Comparison of ENCODE assay signal across 14 cellular contexts in the genomic region with DNA sequence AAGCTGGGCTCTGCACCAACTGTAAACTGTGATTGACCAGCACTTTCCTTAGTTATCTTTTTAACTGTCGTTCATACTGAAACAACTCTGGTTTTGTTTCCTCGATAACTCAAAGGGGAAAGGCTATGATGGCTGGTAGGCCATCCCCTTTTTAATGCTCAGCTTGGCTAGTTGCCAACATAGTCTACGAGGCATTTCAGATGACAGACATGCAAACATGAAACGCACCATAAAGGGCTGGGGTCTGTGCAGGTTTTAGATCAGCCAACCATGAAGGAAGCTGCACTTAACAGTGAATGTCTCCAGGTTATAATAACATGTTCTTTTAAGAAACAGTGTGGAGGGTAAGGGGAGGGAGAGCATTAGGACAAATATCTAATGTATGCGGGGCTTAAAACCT.
A peak's percentile ranks its signal among the peaks of the same experiment; 100 is the strongest.
DNase-seq lines count a peak whose midpoint lies in the region; ATAC-seq and TF ChIP-seq lines count a peak whose summit lies in the region.
"Had no signal": no experiment of that assay in that cellular context is flagged by ENCODE, and none has a peak within 500 bp of the region (broad histone marks: within the 10 kb centered on the region; RNA-seq: fewer than 3 reads in every experiment).

No MANE protein-coding gene starts in this region.

- 45% methylated on average over 5 of the region's 5 CpGs for WGBS in SK-N-SH (ENCODE audit: low lambda C conversion rate)
- WGBS in testis, 2 donors = 46 to 63% methylated on average over 5 of the region's 5 CpGs
- WGBS in sigmoid colon, 2 donors = 39 to 72% methylated on average over 5 of the region's 5 CpGs

- H3K36me3 ChIP-seq in SK-N-SH (replicated peaks in 1 of 2; ENCODE audit: control insufficient read depth in 1 of 2, insufficient read depth in 2 of 2, low read length in 1 of 2) = no peaks in the 10 kb centered on the region
- no peaks in the 10 kb centered on the region for H3K36me3 ChIP-seq in testis (ENCODE audit: low read depth, missing control alignments)
- no peaks in the 10 kb centered on the region for H3K36me3 ChIP-seq in sigmoid colon
- H3K36me3 ChIP-seq: upper lobe of left lung had no signal

- H4K20me1 ChIP-seq in SK-N-SH (ENCODE audit: insufficient read depth) = no peaks in the 10 kb centered on the region

- DNase-seq in SK-N-SH (peak; percentile 50), NCI-H510A (lab: John Stamatoyannopoulos, UW) (peak; percentile 67), testis (peak; percentile 62), sigmoid colon (no peak), dermis blood vessel endothelial cell (no peak)
- DNase-seq in natural killer cell treated with Interleukin-12 subunit alpha and Interleukin-12 subunit beta and Interleukin-15 and Interleukin-18, amount 100 ng/mL, for 72 hours (ENCODE audit: low spot score) = no peak
- DNase-seq: activated CD4-positive, CD25-positive, alpha-beta regulatory T cell treated with anti-CD3 and anti-CD28 coated beads, Interleukin-2, amount 50 U/mL, for 72 hours; effector CD4-positive, alpha-beta T cell; natural killer cell; upper lobe of left lung had no signal

- ATAC-seq in SK-N-SH treated with all-trans-retinoic acid at 6 μM for 48 hours (no peak), HG03354 (IDR thresholded peaks at IDR 0.05; ENCODE audit: poor library complexity, severe bottlenecking, unreplicated experiment) (peak; percentile 62)
- ATAC-seq in natural killer cell treated with Interleukin-12 subunit alpha and Interleukin-12 subunit beta and Interleukin-15 and Interleukin-18, amount 100 ng/mL, for 72 hours = no peak
- ATAC-seq: A549, natural killer cell had no signal

- H3K27ac Mint-ChIP-seq in natural killer cell treated with Interleukin-12 subunit alpha and Interleukin-12 subunit beta and Interleukin-15 and Interleukin-18, amount 100 ng/mL, for 72 hours = no peak overlapping the region
- H3K27ac Mint-ChIP-seq: activated naive CD8-positive, alpha-beta T cell; natural killer cell had no signal

- H3F3A ChIP-seq in SK-N-SH (replicated peaks; ENCODE audit: insufficient read depth) = no peaks in the 10 kb centered on the region

- peaks cover 12 to 14% of the 10 kb centered on the region in 2 donors for H3K27me3 Mint-ChIP-seq in natural killer cell treated with Interleukin-12 subunit alpha and Interleukin-12 subunit beta and Interleukin-15 and Interleukin-18, amount 100 ng/mL, for 72 hours

- H3K4me1 Mint-ChIP-seq in natural killer cell treated with Interleukin-12 subunit alpha and Interleukin-12 subunit beta and Interleukin-15 and Interleukin-18, amount 100 ng/mL, for 72 hours (ENCODE audit: low read depth in 2 of 2) = no peaks in the 10 kb centered on the region
- H3K4me1 Mint-ChIP-seq: natural killer cell had no signal

- H3K9me3 ChIP-seq in SK-N-SH = no peaks in the 10 kb centered on the region
- H3K9me3 ChIP-seq in testis = no peaks in the 10 kb centered on the region
- H3K9me3 ChIP-seq in sigmoid colon = no peaks in the 10 kb centered on the region
- H3K9me3 ChIP-seq: A549, upper lobe of left lung had no signal

- H3K27me3 ChIP-seq in SK-N-SH (ENCODE audit: insufficient read depth) = no peaks in the 10 kb centered on the region
- no peaks in the 10 kb centered on the region for H3K27me3 ChIP-seq in testis
- H3K27me3 ChIP-seq in sigmoid colon = no peaks in the 10 kb centered on the region
- H3K27me3 ChIP-seq: upper lobe of left lung had no signal

- no peaks in the 10 kb centered on the region for H3K79me2 ChIP-seq in SK-N-SH (ENCODE audit: insufficient read depth)

- TF ChIP-seq EP300 in SK-N-SH (IDR thresholded peaks at IDR 0.05; ENCODE audit: borderline replicate concordance in 1 of 2, low read depth in 1 of 2, low read length in 1 of 2) (no peak), sigmoid colon (IDR thresholded peaks at IDR 0.05) (no peak)

- CTCF ChIA-PET in SK-N-SH (lab: Yijun Ruan, JAX) = no interaction called here

- peaks cover 0 to 30% of the 10 kb centered on the region in 2 experiments; a peak in 2 of 4 replicates for H3K4me1 ChIP-seq in SK-N-SH (ENCODE audit: control insufficient read depth in 1 of 2, insufficient read depth in 2 of 2, low read depth in 1 of 2, low read length in 1 of 2)
- peaks cover 2% of the 10 kb centered on the region for H3K4me1 ChIP-seq in testis
- H3K4me1 ChIP-seq in sigmoid colon = peaks cover 0 to 6% (median 0%) of the 10 kb centered on the region in 4 donors
- H3K4me1 ChIP-seq: A549, upper lobe of left lung had no signal

- TF ChIP-seq RAD21 in SK-N-SH (IDR thresholded peaks at IDR 0.05; ENCODE audit: low read length) = no peak

- TF ChIP-seq POLR2A in testis (IDR thresholded peaks at IDR 0.05) (no peak), sigmoid colon (IDR thresholded peaks at IDR 0.05) (no peak)

- no peaks in the 10 kb centered on the region for H3K9me2 ChIP-seq in SK-N-SH

- H3K4me3 Mint-ChIP-seq in natural killer cell treated with Interleukin-12 subunit alpha and Interleukin-12 subunit beta and Interleukin-15 and Interleukin-18, amount 100 ng/mL, for 72 hours = no peak overlapping the region
- H3K4me3 Mint-ChIP-seq: activated naive CD8-positive, alpha-beta T cell; natural killer cell had no signal

- H3K4me2 ChIP-seq in SK-N-SH = no peak overlapping the region
- H3K4me2 ChIP-seq: A549 had no signal

- intact Hi-C loops in testis (cut with DNase I; ENCODE audit: low total_unique reads) = no loop called here
- intact Hi-C loops in sigmoid colon (cut with DNase I) = no loop called here

- no peak overlapping the region for H3K4me3 ChIP-seq in SK-N-SH (ENCODE audit: low read depth in 2 of 2, low read length in 1 of 2)
- no peak overlapping the region for H3K4me3 ChIP-seq in testis
- no peak overlapping the region for H3K4me3 ChIP-seq in sigmoid colon
- H3K4me3 ChIP-seq: A549, upper lobe of left lung had no signal

- peaks cover 4% of the 10 kb centered on the region for H3K9me3 Mint-ChIP-seq in natural killer cell treated with Interleukin-12 subunit alpha and Interleukin-12 subunit beta and Interleukin-15 and Interleukin-18, amount 100 ng/mL, for 72 hours

- peaks cover 4% of the 10 kb centered on the region for H3K36me3 Mint-ChIP-seq in natural killer cell treated with Interleukin-12 subunit alpha and Interleukin-12 subunit beta and Interleukin-15 and Interleukin-18, amount 100 ng/mL, for 72 hours
- H3K36me3 Mint-ChIP-seq: natural killer cell had no signal

- H3K9ac ChIP-seq in SK-N-SH = no peak overlapping the region

- TF ChIP-seq CTCF in SK-N-SH (IDR thresholded peaks at IDR 0.05) (no peak), testis (IDR thresholded peaks at IDR 0.05) (no peak), sigmoid colon (IDR thresholded peaks at IDR 0.05) (no peak)

- peak overlapping the region in 1 of 2 experiments; percentile 100; a peak in 2 of 4 replicates for H3K27ac ChIP-seq in SK-N-SH (ENCODE audit: low read depth in 2 of 2, low read length in 1 of 2)
- no peak overlapping the region for H3K27ac ChIP-seq in testis
- no peak overlapping the region for H3K27ac ChIP-seq in sigmoid colon
- H3K27ac ChIP-seq: A549, upper lobe of left lung had no signal

- POLR2A ChIA-PET in SK-N-SH (lab: Yijun Ruan, JAX) = interaction anchor here (0.8 to 1.1 kb wide), 2 partner anchors 119 to 406 kb away, joined by 4 to 6 read pairs; no protein-coding TSS in a partner anchor

- H2AFZ ChIP-seq in SK-N-SH (ENCODE audit: low read depth) = no peak overlapping the region

TF ChIP-seq in SK-N-SH, 30 proteins besides CTCF, POLR2A, EP300 and RAD21 (continues in another document):
- no peak for TF ChIP-seq TAF1 (IDR thresholded peaks at IDR 0.05; ENCODE audit: borderline replicate concordance, low read depth, low read length)
- TF ChIP-seq NRF1 (IDR thresholded peaks at IDR 0.05; ENCODE audit: low read depth, low read length) = no peak
- TF ChIP-seq, protein P1, sequence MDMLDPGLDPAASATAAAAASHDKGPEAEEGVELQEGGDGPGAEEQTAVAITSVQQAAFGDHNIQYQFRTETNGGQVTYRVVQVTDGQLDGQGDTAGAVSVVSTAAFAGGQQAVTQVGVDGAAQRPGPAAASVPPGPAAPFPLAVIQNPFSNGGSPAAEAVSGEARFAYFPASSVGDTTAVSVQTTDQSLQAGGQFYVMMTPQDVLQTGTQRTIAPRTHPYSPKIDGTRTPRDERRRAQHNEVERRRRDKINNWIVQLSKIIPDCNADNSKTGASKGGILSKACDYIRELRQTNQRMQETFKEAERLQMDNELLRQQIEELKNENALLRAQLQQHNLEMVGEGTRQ (IDR thresholded peaks at IDR 0.05; ENCODE audit: borderline replicate concordance, low read depth, low read length) = no peak
- no peak for TF ChIP-seq GATA2 (CRISPR knock-in tag; IDR thresholded peaks at IDR 0.05)
- no peak for TF ChIP-seq SIN3A (IDR thresholded peaks at IDR 0.05; ENCODE audit: borderline replicate concordance, low read depth, low read length)

TF ChIP-seq in SK-N-SH treated with all-trans-retinoic acid at 6 μM for 48 hours, 23 proteins besides CTCF, POLR2A, EP300 and RAD21 (continues in another document):
- TF ChIP-seq TOX (CRISPR knock-in tag; IDR thresholded peaks at IDR 0.05; ENCODE audit: borderline replicate concordance) = no peak
- TF ChIP-seq RARB (CRISPR knock-in tag; IDR thresholded peaks at IDR 0.05) = no peak
- TF ChIP-seq, protein P2, sequence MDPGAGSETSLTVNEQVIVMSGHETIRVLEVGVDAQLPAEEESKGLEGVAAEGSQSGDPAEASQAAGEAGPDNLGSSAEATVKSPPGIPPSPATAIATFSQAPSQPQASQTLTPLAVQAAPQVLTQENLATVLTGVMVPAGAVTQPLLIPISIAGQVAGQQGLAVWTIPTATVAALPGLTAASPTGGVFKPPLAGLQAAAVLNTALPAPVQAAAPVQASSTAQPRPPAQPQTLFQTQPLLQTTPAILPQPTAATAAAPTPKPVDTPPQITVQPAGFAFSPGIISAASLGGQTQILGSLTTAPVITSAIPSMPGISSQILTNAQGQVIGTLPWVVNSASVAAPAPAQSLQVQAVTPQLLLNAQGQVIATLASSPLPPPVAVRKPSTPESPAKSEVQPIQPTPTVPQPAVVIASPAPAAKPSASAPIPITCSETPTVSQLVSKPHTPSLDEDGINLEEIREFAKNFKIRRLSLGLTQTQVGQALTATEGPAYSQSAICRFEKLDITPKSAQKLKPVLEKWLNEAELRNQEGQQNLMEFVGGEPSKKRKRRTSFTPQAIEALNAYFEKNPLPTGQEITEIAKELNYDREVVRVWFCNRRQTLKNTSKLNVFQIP (CRISPR knock-in tag; IDR thresholded peaks at IDR 0.05; ENCODE audit: borderline replicate concordance, low read depth) = no peak
- TF ChIP-seq ESRRG (CRISPR knock-in tag; IDR thresholded peaks at IDR 0.05) = no peak
- no peak for TF ChIP-seq TCF4 (CRISPR knock-in tag; IDR thresholded peaks at IDR 0.05; ENCODE audit: borderline replicate concordance)
- no peak for TF ChIP-seq ARNTL (CRISPR knock-in tag; IDR thresholded peaks at IDR 0.05; ENCODE audit: borderline replicate concordance, low read depth)
- no peak for TF ChIP-seq GLIS3 (CRISPR knock-in tag; IDR thresholded peaks at IDR 0.05)
- TF ChIP-seq CSDC2 (CRISPR knock-in tag; IDR thresholded peaks at IDR 0.05) = no peak

Comparison
In these comparisons a context has a peak if more than half of its experiments do, and no peak if none do; other contexts are left out.
1. DNase-seq: peak in SK-N-SH (single experiment), NCI-H510A (single experiment) and testis (single experiment); none in sigmoid colon (single experiment), dermis blood vessel endothelial cell (single experiment) and natural killer cell treated with Interleukin-12 subunit alpha and Interleukin-12 subunit beta and Interleukin-15 and Interleukin-18, amount 100 ng/mL, for 72 hours (single experiment).